In genomic region chr22:48338793-48339705, GRCh38 we compare ENCODE assay signal across 22 cellular contexts.
DNase-seq lines count a peak whose midpoint lies in the region; ATAC-seq, FAIRE-seq and TF ChIP-seq lines count a peak whose summit lies in the region.
"Had no signal": no experiment of that assay in that cellular context is flagged by ENCODE, and none has a peak within 500 bp of the region (broad histone marks: within the 10 kb centered on the region; RNA-seq: fewer than 3 reads in every experiment).

No MANE protein-coding gene starts in this region.

- H3K23ac ChIP-seq in mesendoderm (ENCODE audit: low read length) = peak overlapping the region; percentile 29

- H3K27me3 ChIP-seq in GM23338 (ENCODE audit: insufficient read depth) (no peaks in the 10 kb centered on the region), RWPE2 (ENCODE audit: insufficient read depth, poor library complexity, severe bottlenecking) (no peaks in the 10 kb centered on the region), mesendoderm (ENCODE audit: insufficient read depth, low read length, poor library complexity) (no peaks in the 10 kb centered on the region)
- H3K27me3 ChIP-seq: BE2C had no signal

- H3K4me3 ChIP-seq in GM23338 (no peak overlapping the region), RWPE2 (ENCODE audit: severe bottlenecking) (no peak overlapping the region), mesendoderm (ENCODE audit: low read length) (no peak overlapping the region)
- H3K4me3 ChIP-seq: GM12878 had no signal

- TF ChIP-seq POLR2A in GM12892 (IDR thresholded peaks at IDR 0.05; ENCODE audit: low read depth, low read length) = no peak

- H3F3A ChIP-seq in GM23338 (replicated peaks; ENCODE audit: low read depth) = no peaks in the 10 kb centered on the region

- H3K9me2 ChIP-seq in GM23338 (ENCODE audit: insufficient read depth) = no peaks in the 10 kb centered on the region

- H3K79me1 ChIP-seq in mesendoderm (ENCODE audit: low read length) = no peaks in the 10 kb centered on the region

- FAIRE-seq in GM12892 (lab: Jason Lieb, UNC) = no peak
- FAIRE-seq: GM12878 had no signal

- no peak overlapping the region for H4K5ac ChIP-seq in mesendoderm (ENCODE audit: low read length)

- H2AK5ac ChIP-seq in mesendoderm (ENCODE audit: low read length) = no peak overlapping the region

- H3K4me2 ChIP-seq in GM23338 = no peak overlapping the region
- no peak overlapping the region for H3K4me2 ChIP-seq in mesendoderm (ENCODE audit: low read length)

- no peaks in the 10 kb centered on the region for H3K9me3 ChIP-seq in RWPE2 (ENCODE audit: severe bottlenecking)
- H3K9me3 ChIP-seq: BE2C had no signal

- no peak overlapping the region for H3K4ac ChIP-seq in mesendoderm (ENCODE audit: low read depth, low read length)

- ATAC-seq in GM23338 = peak; percentile 16; the same call in 2 of the 3 replicates
- no peak for ATAC-seq in RWPE2 (ENCODE audit: low read depth)
- ATAC-seq in GM19351 (IDR thresholded peaks at IDR 0.05; ENCODE audit: unreplicated experiment) = no peak
- ATAC-seq in activated T-helper 17 cell treated with anti-CD3 and anti-CD28 coated beads, Interleukin-2, amount 50 U/mL, for 72 hours (replicated peaks) = no peak
- ATAC-seq: GM12878, Panc1, SK-N-SH treated with all-trans-retinoic acid at 6 μM for 48 hours had no signal

- H3K56ac ChIP-seq in mesendoderm (ENCODE audit: low read length) = no peak overlapping the region

- H3K36me3 ChIP-seq in GM23338 (ENCODE audit: insufficient read depth) (no peaks in the 10 kb centered on the region), RWPE2 (ENCODE audit: low read depth) (no peaks in the 10 kb centered on the region), mesendoderm (ENCODE audit: control insufficient read depth, insufficient read depth, low read length) (no peaks in the 10 kb centered on the region)
- H3K36me3 ChIP-seq: BE2C had no signal

- H2BK120ac ChIP-seq in mesendoderm (ENCODE audit: low read depth, low read length) = no peak overlapping the region

- H3K9ac ChIP-seq in mesendoderm (ENCODE audit: low read length) = no peak overlapping the region

- no peak overlapping the region for H2AFZ ChIP-seq in GM23338

- no peaks in the 10 kb centered on the region for H3K36me3 Mint-ChIP-seq in GM23338 (ENCODE audit: low read depth)
- no peaks in the 10 kb centered on the region for H3K36me3 Mint-ChIP-seq in activated T-helper 17 cell treated with anti-CD3 and anti-CD28 coated beads, Interleukin-2, amount 50 U/mL, for 72 hours (ENCODE audit: low read depth)

- H3K4me1 Mint-ChIP-seq in GM23338 = peaks cover 24% of the 10 kb centered on the region
- H3K4me1 Mint-ChIP-seq in activated T-helper 17 cell treated with anti-CD3 and anti-CD28 coated beads, Interleukin-2, amount 50 U/mL, for 72 hours = no peaks in the 10 kb centered on the region

- DNase-seq in GM23338 (ENCODE audit: low spot score) (peak; percentile 20), RWPE2 (ENCODE audit: low spot score) (peak; percentile 30), mesendoderm (peak; percentile 44), putamen (ENCODE audit: low spot score) (peak; percentile 47), GM12892 (ENCODE audit: insufficient read length) (no peak)
- DNase-seq: BE2C; CD4-positive, alpha-beta T cell; COR-L47; DMS79; HCEC 1CT; KBM-7; MM.1S; NCI-H1048; NCI-H1930; NCI-H2227 treated with DMSO at 0.1 percent for 48 hours; NCI-H510A; NCI-H748 treated with DMSO at 0.1 percent for 48 hours had no signal

- H3K4me1 ChIP-seq in GM23338 (ENCODE audit: insufficient read depth) (peaks cover 3% of the 10 kb centered on the region; the same call in 1 of the 2 replicates), RWPE2 (ENCODE audit: insufficient read depth, poor library complexity, severe bottlenecking) (no peaks in the 10 kb centered on the region), mesendoderm (ENCODE audit: control insufficient read depth, low read depth, low read length) (peaks cover 2% of the 10 kb centered on the region)
- H3K4me1 ChIP-seq: BE2C had no signal

- no peak overlapping the region for H3K18ac ChIP-seq in mesendoderm (ENCODE audit: low read length)

- peaks cover 14% of the 10 kb centered on the region for H3K27me3 Mint-ChIP-seq in GM23338 (ENCODE audit: insufficient read depth, low read depth, poor library complexity)
- peaks cover 9% of the 10 kb centered on the region for H3K27me3 Mint-ChIP-seq in activated T-helper 17 cell treated with anti-CD3 and anti-CD28 coated beads, Interleukin-2, amount 50 U/mL, for 72 hours

- H4K20me1 ChIP-seq in GM23338 (replicated peaks; ENCODE audit: insufficient read depth) = no peaks in the 10 kb centered on the region

- H3K79me2 ChIP-seq in GM23338 (replicated peaks; ENCODE audit: insufficient read depth) = no peaks in the 10 kb centered on the region
- H3K79me2 ChIP-seq in mesendoderm (ENCODE audit: control insufficient read depth, insufficient read depth, low read length) = no peaks in the 10 kb centered on the region

- no peak overlapping the region for H3K27ac ChIP-seq in GM23338 (ENCODE audit: low read depth)
- no peak overlapping the region for H3K27ac ChIP-seq in RWPE2 (ENCODE audit: poor library complexity, severe bottlenecking)
- no peak overlapping the region for H3K27ac ChIP-seq in mesendoderm (ENCODE audit: low read depth, low read length)

- WGBS in mesendoderm (ENCODE audit: extremely low coverage, insufficient coverage, low lambda C conversion rate) = no CpG with 5 or more reads among the region's 20 CpGs

- no peaks in the 10 kb centered on the region for H3K9me3 Mint-ChIP-seq in GM23338
- H3K9me3 Mint-ChIP-seq in activated T-helper 17 cell treated with anti-CD3 and anti-CD28 coated beads, Interleukin-2, amount 50 U/mL, for 72 hours = no peaks in the 10 kb centered on the region
- H3K9me3 Mint-ChIP-seq: CD4-positive, alpha-beta T cell had no signal

- no peak overlapping the region for H3K27ac Mint-ChIP-seq in GM23338
- H3K27ac Mint-ChIP-seq in activated T-helper 17 cell treated with anti-CD3 and anti-CD28 coated beads, Interleukin-2, amount 50 U/mL, for 72 hours = no peak overlapping the region
- H3K27ac Mint-ChIP-seq: CD4-positive, alpha-beta T cell had no signal

- H2BK15ac ChIP-seq in mesendoderm (replicated peaks; ENCODE audit: low read depth) = no peak overlapping the region

- no peak for TF ChIP-seq CTCF in GM23338 (conservative IDR thresholded peaks at IDR 0.05; ENCODE audit: low read depth in 2 of 2)
- no peak for TF ChIP-seq CTCF in RWPE2 (IDR thresholded peaks at IDR 0.05; ENCODE audit: poor library complexity, severe bottlenecking)

- H3K4me3 Mint-ChIP-seq in GM23338 = no peak overlapping the region
- H3K4me3 Mint-ChIP-seq in activated T-helper 17 cell treated with anti-CD3 and anti-CD28 coated beads, Interleukin-2, amount 50 U/mL, for 72 hours = no peak overlapping the region
- H3K4me3 Mint-ChIP-seq: CD4-positive, alpha-beta T cell had no signal

- H4K8ac ChIP-seq in mesendoderm (ENCODE audit: low read depth, low read length) = no peak overlapping the region

- no peak overlapping the region for H2BK5ac ChIP-seq in mesendoderm (ENCODE audit: low read length)

TF ChIP-seq in GM23338, 12 proteins besides CTCF, POLR2A, EP300 and RAD21:
- TF ChIP-seq NANOG (IDR thresholded peaks at IDR 0.05; ENCODE audit: borderline replicate concordance) = no peak
- TF ChIP-seq EZH2phosphoT487 (IDR thresholded peaks at IDR 0.05; ENCODE audit: unreplicated experiment) = no peak
- no peak for TF ChIP-seq STAT1 (IDR thresholded peaks at IDR 0.05; ENCODE audit: unreplicated experiment)
- TF ChIP-seq CREB1 (CRISPR knock-in tag; IDR thresholded peaks at IDR 0.05; ENCODE audit: low read depth) = no peak
- no peak for TF ChIP-seq ZNF114 (CRISPR knock-in tag; IDR thresholded peaks at IDR 0.05)
